12 cellular contexts compared by ENCODE assay signal in the genomic region with DNA sequence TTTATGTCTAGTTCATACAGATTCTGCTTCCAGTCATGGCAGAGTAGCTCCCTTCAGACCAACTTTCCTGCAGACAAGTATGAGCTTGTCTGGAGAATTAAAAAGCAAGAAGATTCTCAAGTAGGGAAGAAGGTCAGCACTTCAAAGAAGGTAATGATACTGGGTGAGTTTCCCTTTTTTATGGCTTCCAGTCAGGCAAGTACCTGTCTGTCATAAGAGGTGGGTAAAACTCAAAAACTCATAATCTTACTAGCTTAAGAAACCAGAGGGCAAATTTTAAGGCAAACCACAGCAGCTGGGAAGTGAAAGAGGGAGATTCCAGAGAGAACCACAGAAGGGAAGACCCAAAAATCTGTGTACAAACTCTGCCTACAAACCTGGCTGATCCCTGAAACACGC. TPM values are rescaled to one million over a fixed set of nuclear protein-coding genes. Genes with fewer than 3 reads are reported as not detected.
DNase-seq lines count a peak whose midpoint lies in the region; TF ChIP-seq lines count a peak whose summit lies in the region.
"Had no signal": no experiment of that assay in that cellular context is flagged by ENCODE, and none has a peak within 500 bp of the region (broad histone marks: within the 10 kb centered on the region; RNA-seq: fewer than 3 reads in every experiment).

No MANE protein-coding gene starts in this region.

- H2BK12ac ChIP-seq in neuronal stem cell (ENCODE audit: low read length), result no peak overlapping the region

- H3K36me3 Mint-ChIP-seq in dendritic cell treated with granulocyte-macrophage colony-stimulating factor and Interleukin-4, amounts not matched to agents 40 ng/mL and 50 ng/mL, for 4 days (ENCODE audit: low read depth), result no peaks in the 10 kb centered on the region

- no peaks in the 10 kb centered on the region for H3K9me3 ChIP-seq in HUES6 (ENCODE audit: control insufficient read depth, insufficient read depth, low read depth, low read length)
- no peaks in the 10 kb centered on the region for H3K9me3 ChIP-seq in neuronal stem cell (replicated peaks in 1 of 2; ENCODE audit: control insufficient read depth in 2 of 2, insufficient read depth in 1 of 2, low read depth in 1 of 2, low read length in 2 of 2)
- H3K9me3 ChIP-seq in sigmoid colon, result no peaks in the 10 kb centered on the region
- H3K9me3 ChIP-seq: psoas muscle had no signal

- H2BK5ac ChIP-seq in neuronal stem cell (ENCODE audit: low read length), result no peak overlapping the region

- H2AFZ ChIP-seq in neuronal stem cell (ENCODE audit: low read length), result no peak overlapping the region

- no peak overlapping the region for H3K14ac ChIP-seq in neuronal stem cell (ENCODE audit: low read length)

- peaks cover 59% of the 10 kb centered on the region for H3K4me1 Mint-ChIP-seq in dendritic cell treated with granulocyte-macrophage colony-stimulating factor and Interleukin-4, amounts not matched to agents 40 ng/mL and 50 ng/mL, for 4 days (ENCODE audit: low read depth)

- no peaks in the 10 kb centered on the region for H3K9me3 Mint-ChIP-seq in dendritic cell treated with granulocyte-macrophage colony-stimulating factor and Interleukin-4, amounts not matched to agents 40 ng/mL and 50 ng/mL, for 4 days
- H3K9me3 Mint-ChIP-seq: CD8-positive, alpha-beta T cell had no signal

- H3K4me1 ChIP-seq in HUES6 (ENCODE audit: control insufficient read depth, insufficient read depth, low read length) (peaks cover 18% of the 10 kb centered on the region), neuronal stem cell (ENCODE audit: control insufficient read depth in 2 of 2, insufficient read depth in 1 of 2, low read depth in 1 of 2, low read length in 2 of 2) (peaks cover 2% of the 10 kb centered on the region in 2 donors), sigmoid colon (peaks cover 0 to 38% (median 28%) of the 10 kb centered on the region in 4 donors)

- no peak overlapping the region for H3K23ac ChIP-seq in neuronal stem cell (ENCODE audit: low read depth, low read length, poor library complexity)

- no peak overlapping the region for H3K4ac ChIP-seq in neuronal stem cell (ENCODE audit: low read length)

- H3K4me3 Mint-ChIP-seq in dendritic cell treated with granulocyte-macrophage colony-stimulating factor and Interleukin-4, amounts not matched to agents 40 ng/mL and 50 ng/mL, for 4 days, result no peak overlapping the region
- H3K4me3 Mint-ChIP-seq: CD8-positive, alpha-beta T cell had no signal

- no peak for TF ChIP-seq CTCF in sigmoid colon (IDR thresholded peaks at IDR 0.05)

- H4K91ac ChIP-seq in neuronal stem cell (ENCODE audit: low read depth, low read length, poor library complexity), result no peak overlapping the region

- no peak overlapping the region for H2BK120ac ChIP-seq in neuronal stem cell (ENCODE audit: low read depth, low read length)

- H3K27ac ChIP-seq in HUES6 (ENCODE audit: low read depth, low read length) (peak overlapping the region; percentile 66; the same call in 1 of the 2 replicates), neuronal stem cell (replicated peaks; ENCODE audit: low read length) (no peak overlapping the region), sigmoid colon (no peak overlapping the region)
- H3K27ac ChIP-seq: psoas muscle had no signal

- peak; percentile 4 for DNase-seq in stimulated activated CD4-positive, alpha-beta T cell treated with anti-CD3 and anti-CD28 coated beads, Interleukin-1b, Interleukin-23, amount 100 ng/mL, for 48 hours
- DNase-seq in stimulated activated CD4-positive, alpha-beta T cell treated with anti-CD3 and anti-CD28 coated beads, Interleukin-2, amount 100 ng/mL, for 24 hours, result no peak
- no peak for DNase-seq in Kasumi-1 (lab: John Stamatoyannopoulos, UW)
- DNase-seq in neuronal stem cell (ENCODE audit: low spot score), result no peak
- DNase-seq in SK-N-DZ (ENCODE audit: low spot score), result no peak
- DNase-seq in sigmoid colon, result no peak
- DNase-seq: CD8-positive, alpha-beta T cell; GOT3; NCI-H2107; psoas muscle had no signal

- H2BK15ac ChIP-seq in neuronal stem cell (ENCODE audit: low read length), result no peak overlapping the region

- no CpG with 5 or more reads among the region's 1 CpG for WGBS in neuronal stem cell (ENCODE audit: extremely low coverage in 2 of 2, insufficient read length in 2 of 2, insufficient replicate concordance in 1 of 2), 2 donors
- WGBS in sigmoid colon, 2 donors, result 70 to 81% methylated on average over 1 of the region's 1 CpG

- intact Hi-C loops in dendritic cell treated with granulocyte-macrophage colony-stimulating factor and Interleukin-4, amounts not matched to agents 40 ng/mL and 50 ng/mL, for 4 days (cut with micrococcal nuclease), result no loop called here
- intact Hi-C loops in sigmoid colon (cut with DNase I), result no loop called here

- no peak overlapping the region for H4K8ac ChIP-seq in neuronal stem cell (ENCODE audit: low read depth, low read length)

- no peak for TF ChIP-seq EP300 in sigmoid colon (IDR thresholded peaks at IDR 0.05)

- no peak overlapping the region for H3K4me2 ChIP-seq in neuronal stem cell (ENCODE audit: insufficient read depth, low read length, poor library complexity, severe bottlenecking)

- peak overlapping the region; percentile 76 for H3K27ac Mint-ChIP-seq in dendritic cell treated with granulocyte-macrophage colony-stimulating factor and Interleukin-4, amounts not matched to agents 40 ng/mL and 50 ng/mL, for 4 days

- H3K27me3 ChIP-seq in HUES6 (ENCODE audit: control insufficient read depth, insufficient read depth, low read length), result no peaks in the 10 kb centered on the region
- no peaks in the 10 kb centered on the region for H3K27me3 ChIP-seq in neuronal stem cell (ENCODE audit: control insufficient read depth in 3 of 3, insufficient read depth in 3 of 3, low read depth in 1 of 3, low read length in 3 of 3)
- no peaks in the 10 kb centered on the region for H3K27me3 ChIP-seq in sigmoid colon

- H3K9ac ChIP-seq in HUES6 (ENCODE audit: low read length) (no peak overlapping the region), neuronal stem cell (ENCODE audit: low read depth, low read length, poor library complexity) (no peak overlapping the region)

- no peak overlapping the region for H3K18ac ChIP-seq in neuronal stem cell (ENCODE audit: low read length)

- H2AK5ac ChIP-seq in neuronal stem cell (ENCODE audit: low read depth, low read length), result no peak overlapping the region

- no peak overlapping the region for H3K4me3 ChIP-seq in HUES6 (ENCODE audit: low read depth, low read length)
- H3K4me3 ChIP-seq in neuronal stem cell (ENCODE audit: low read length in 2 of 2), result no peak overlapping the region
- no peak overlapping the region for H3K4me3 ChIP-seq in sigmoid colon
- H3K4me3 ChIP-seq: psoas muscle had no signal

- peaks cover 5% of the 10 kb centered on the region for H3K36me3 ChIP-seq in HUES6 (ENCODE audit: control insufficient read depth, insufficient read depth, low read length)
- H3K36me3 ChIP-seq in neuronal stem cell (replicated peaks in 1 of 2; ENCODE audit: control insufficient read depth in 2 of 2, insufficient read depth in 2 of 2, low read length in 2 of 2), result peaks cover 0 to 14% of the 10 kb centered on the region in 2 donors
- no peaks in the 10 kb centered on the region for H3K36me3 ChIP-seq in sigmoid colon

- H3K27me3 Mint-ChIP-seq in dendritic cell treated with granulocyte-macrophage colony-stimulating factor and Interleukin-4, amounts not matched to agents 40 ng/mL and 50 ng/mL, for 4 days, result no peaks in the 10 kb centered on the region

- no peak for TF ChIP-seq POLR2A in sigmoid colon (IDR thresholded peaks at IDR 0.05)

- peaks cover 6% of the 10 kb centered on the region for H3K79me1 ChIP-seq in neuronal stem cell (ENCODE audit: low read depth, low read length)

RNA-seq across cellular contexts. Expression of gene DENND5A, which starts 54.2 kb away (rescaled TPM):
- polyA plus RNA-seq in neuronal stem cell (2013, experiment 1 of 2), result 72.7 TPM
- 73.8 TPM for polyA plus RNA-seq in neuronal stem cell (2013, experiment 2 of 2)
- polyA plus RNA-seq in SK-N-DZ (2014; cell fraction: cytosol; rRNA removed), result 59.6 and 65.2 TPM in 2 replicates
- 86.4 and 97.3 TPM in 2 replicates for polyA plus RNA-seq in SK-N-DZ (2014; cell fraction: nucleus; rRNA removed)
- total RNA-seq in sigmoid colon, result 100 to 1,000 TPM in 1 of 4 donors, 10 to 100 TPM in 3; 89.2 to 130 (median 95.1) TPM
- 10 to 100 TPM in 2 of 3 donors, 1 to 10 TPM in 1; 9.7 to 19.3 (median 19.2) TPM for polyA plus RNA-seq in sigmoid colon
